ENCODE assay signal across 12 cellular contexts in the genomic region with DNA sequence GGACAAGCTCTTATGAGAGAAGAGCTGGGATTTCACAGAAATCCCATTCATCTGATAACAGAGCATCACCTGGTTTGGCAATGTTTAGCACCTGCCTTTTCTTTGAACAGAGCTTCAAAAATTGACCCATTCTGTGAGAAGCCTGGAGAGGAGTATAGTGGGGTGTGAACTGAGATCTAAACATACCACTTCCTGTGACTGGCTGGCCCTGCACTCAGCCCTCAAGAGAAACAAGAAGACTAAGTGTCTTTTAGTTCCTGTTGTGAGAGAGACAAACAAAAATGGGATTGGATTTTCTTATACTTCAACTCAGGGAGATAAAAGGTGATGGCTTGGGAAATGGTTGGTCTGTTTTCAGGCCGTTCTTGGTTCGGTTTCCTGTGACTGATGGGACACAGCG.
"Had no signal": no experiment of that assay in that cellular context is flagged by ENCODE, and none has a peak within 500 bp of the region (broad histone marks: within the 10 kb centered on the region; RNA-seq: fewer than 3 reads in every experiment).

No MANE protein-coding gene starts in this region.

- DNase-seq: activated CD4-positive, alpha-beta T cell treated with anti-CD3 and anti-CD28 coated beads for 48 hours; activated effector memory CD4-positive, alpha-beta T cell treated with Interleukin-2 at 50 U/mL for 16 hours; anterior cingulate cortex; cerebellar nuclear complex; dermis blood vessel endothelial cell; hippocampal formation; natural killer cell; stimulated activated CD4-positive, alpha-beta T cell treated with anti-CD3 and anti-CD28 coated beads, Interleukin-4, amount 100 ng/mL, for 4 hours; stimulated activated naive CD8-positive, alpha-beta T cell treated with anti-CD3 and anti-CD28 coated beads, Interleukin-15, amount 100 ng/mL, for 72 hours had no signal

- H3K27me3 Mint-ChIP-seq: stimulated activated naive CD8-positive, alpha-beta T cell treated with anti-CD3 and anti-CD28 coated beads, Interleukin-15, amount 100 ng/mL, for 72 hours had no signal

- H3K36me3 ChIP-seq: thoracic aorta had no signal

- H3K36me3 Mint-ChIP-seq: activated naive CD4-positive, alpha-beta T cell treated with anti-CD3 and anti-CD28 coated beads, Interleukin-2, amount 50 U/mL, for 72 hours; natural killer cell had no signal

- ATAC-seq: activated naive CD4-positive, alpha-beta T cell treated with anti-CD3 and anti-CD28 coated beads, Interleukin-2, amount 50 U/mL, for 72 hours; esophagus mucosa; natural killer cell; stimulated activated naive CD8-positive, alpha-beta T cell treated with anti-CD3 and anti-CD28 coated beads, Interleukin-15, amount 100 ng/mL, for 72 hours had no signal

- H3K27ac Mint-ChIP-seq: activated naive CD4-positive, alpha-beta T cell treated with anti-CD3 and anti-CD28 coated beads, Interleukin-2, amount 50 U/mL, for 72 hours; natural killer cell had no signal

- H3K4me1 Mint-ChIP-seq: natural killer cell had no signal

- H3K4me3 Mint-ChIP-seq: natural killer cell had no signal

- H3K27ac ChIP-seq: thoracic aorta had no signal

- H3K9me3 ChIP-seq: thoracic aorta had no signal

- H3K4me3 ChIP-seq: thoracic aorta had no signal
